In genomic region chr11:58576792-58577440, GRCh38 we compare ENCODE assay signal across 8 cellular contexts. TPM values are rescaled to one million over a fixed set of nuclear protein-coding genes. Genes with fewer than 3 reads are reported as not detected.
DNase-seq lines count a peak whose midpoint lies in the region; ATAC-seq and TF ChIP-seq lines count a peak whose summit lies in the region.

No MANE protein-coding gene starts in this region.

- H2AFZ ChIP-seq in hepatocyte: peak overlapping the region; percentile 49

- H3K9me3 ChIP-seq in ES-I3 (ENCODE audit: control insufficient read depth, insufficient read depth, low read length) (no peaks in the 10 kb centered on the region), hepatocyte (ENCODE audit: low read depth) (no peaks in the 10 kb centered on the region), skeletal muscle tissue (ENCODE audit: control insufficient read depth in 3 of 3, low read length in 3 of 3) (no peaks in the 10 kb centered on the region)

- ATAC-seq in activated naive CD4-positive, alpha-beta T cell treated with anti-CD3 and anti-CD28 coated beads, Interleukin-2, amount 50 U/mL, for 72 hours: no peak
- ATAC-seq in HG02970 (IDR thresholded peaks at IDR 0.05; ENCODE audit: low FRiP score, unreplicated experiment) (no peak), GM19328 (IDR thresholded peaks at IDR 0.05; ENCODE audit: unreplicated experiment) (no peak)

- H3K36me3 ChIP-seq in ES-I3 (ENCODE audit: insufficient read depth, low read length): no peaks in the 10 kb centered on the region
- no peaks in the 10 kb centered on the region for H3K36me3 ChIP-seq in hepatocyte (replicated peaks; ENCODE audit: insufficient read depth, low read depth)
- peaks cover 0 to 5% (median 0%) of the 10 kb centered on the region in 3 donors for H3K36me3 ChIP-seq in skeletal muscle tissue (ENCODE audit: control insufficient read depth in 3 of 3, insufficient read depth in 3 of 3, low read length in 3 of 3)

- no peaks in the 10 kb centered on the region for H3K9me3 Mint-ChIP-seq in activated naive CD4-positive, alpha-beta T cell treated with anti-CD3 and anti-CD28 coated beads, Interleukin-2, amount 50 U/mL, for 72 hours

- H3K27ac Mint-ChIP-seq in activated naive CD4-positive, alpha-beta T cell treated with anti-CD3 and anti-CD28 coated beads, Interleukin-2, amount 50 U/mL, for 72 hours: peak overlapping the region; percentile 100

- H3K4me3 ChIP-seq in hepatocyte (peak overlapping the region; percentile 50), skeletal muscle tissue (ENCODE audit: low read length in 3 of 3) (peak overlapping the region; percentile 73 to 98 (median 97))

- H3K27me3 ChIP-seq in hepatocyte: no peaks in the 10 kb centered on the region
- no peaks in the 10 kb centered on the region for H3K27me3 ChIP-seq in skeletal muscle tissue (ENCODE audit: control insufficient read depth in 3 of 3, insufficient read depth in 3 of 3, low read length in 3 of 3)

- peaks cover 31 to 37% of the 10 kb centered on the region in 2 donors for H3K36me3 Mint-ChIP-seq in activated naive CD4-positive, alpha-beta T cell treated with anti-CD3 and anti-CD28 coated beads, Interleukin-2, amount 50 U/mL, for 72 hours

- WGBS in hepatocyte (ENCODE audit: low lambda C conversion rate, missing lambda C conversion rate): 72% methylated on average over 7 of the region's 7 CpGs

- peak in 1 of 2 donors; percentile 55 for DNase-seq in activated naive CD4-positive, alpha-beta T cell treated with anti-CD3 and anti-CD28 coated beads, Interleukin-2, amount 50 U/mL, for 72 hours (ENCODE audit: low spot score in 2 of 2)
- DNase-seq in hepatocyte (ENCODE audit: low spot score): peak; percentile 36
- no peak for DNase-seq in D341Med (ENCODE audit: low spot score)

- H3K9ac ChIP-seq in ES-I3 (ENCODE audit: low read depth, low read length): peak overlapping the region; percentile 91
- peak overlapping the region; percentile 99 to 100 (median 100) for H3K9ac ChIP-seq in skeletal muscle tissue (ENCODE audit: low read depth in 1 of 3, low read length in 3 of 3)

- peak overlapping the region; percentile 88 for H3K4me2 ChIP-seq in hepatocyte

- peaks cover 35% of the 10 kb centered on the region for H3K79me2 ChIP-seq in hepatocyte

- peak; percentile 9; the same call in 1 of the 2 replicates for TF ChIP-seq RAD21 in Ishikawa (IDR thresholded peaks at IDR 0.05; ENCODE audit: low read depth)

- no peak for TF ChIP-seq EP300 in Ishikawa (IDR thresholded peaks at IDR 0.05; ENCODE audit: borderline replicate concordance)

- peaks cover 3% of the 10 kb centered on the region for H4K20me1 ChIP-seq in hepatocyte (ENCODE audit: insufficient read depth, poor library complexity, severe bottlenecking)

- H3K9me2 ChIP-seq in hepatocyte (replicated peaks; ENCODE audit: insufficient read depth): no peaks in the 10 kb centered on the region

- peak overlapping the region; percentile 98 for H3K27ac ChIP-seq in hepatocyte
- H3K27ac ChIP-seq in skeletal muscle tissue (ENCODE audit: low read depth, low read length): peak overlapping the region; percentile 100

- peak; percentile 52 for TF ChIP-seq CTCF in hepatocyte (IDR thresholded peaks at IDR 0.05; ENCODE audit: poor library complexity)

- H3K4me1 ChIP-seq in ES-I3 (ENCODE audit: insufficient read depth, low read length) (no peaks in the 10 kb centered on the region), hepatocyte (ENCODE audit: insufficient read depth) (peaks cover 15% of the 10 kb centered on the region), skeletal muscle tissue (ENCODE audit: control insufficient read depth in 3 of 3, insufficient read depth in 3 of 3, low read length in 3 of 3) (peaks cover 37 to 47% (median 46%) of the 10 kb centered on the region in 3 donors)

TF ChIP-seq in Ishikawa, 13 proteins besides CTCF, POLR2A, EP300 and RAD21:
- TF ChIP-seq USF1 (IDR thresholded peaks at IDR 0.05): no peak
- no peak for TF ChIP-seq ZBTB7A (IDR thresholded peaks at IDR 0.05; ENCODE audit: low read depth)
- TF ChIP-seq TEAD4 (IDR thresholded peaks at IDR 0.05): no peak
- TF ChIP-seq CREB1 (IDR thresholded peaks at IDR 0.05; ENCODE audit: low read depth): no peak
- TF ChIP-seq YY1 (IDR thresholded peaks at IDR 0.05; ENCODE audit: low read depth): no peak
- no peak for TF ChIP-seq REST (IDR thresholded peaks at IDR 0.05; ENCODE audit: low read depth)
- no peak for TF ChIP-seq CEBPB (IDR thresholded peaks at IDR 0.05)
- no peak for TF ChIP-seq FOXM1 (IDR thresholded peaks at IDR 0.05; ENCODE audit: borderline replicate concordance, low read depth)
- no peak for TF ChIP-seq NFIC (IDR thresholded peaks at IDR 0.05)
- no peak for TF ChIP-seq EGR1 (IDR thresholded peaks at IDR 0.05)
- no peak for TF ChIP-seq MAX (IDR thresholded peaks at IDR 0.05)
- no peak for TF ChIP-seq TCF12 (IDR thresholded peaks at IDR 0.05; ENCODE audit: low read depth)
- TF ChIP-seq TAF1 (IDR thresholded peaks at IDR 0.05; ENCODE audit: low read depth): no peak

RNA-seq across cellular contexts. Expression of gene LPXN, which starts 1.3 kb away (rescaled TPM):
- 100 to 1,000 TPM; 177 to 422 TPM for total RNA-seq in activated naive CD4-positive, alpha-beta T cell treated with anti-CD3 and anti-CD28 coated beads, Interleukin-2, amount 50 U/mL, for 72 hours
- total RNA-seq in hepatocyte (3.1 and 3.2 TPM in 2 replicates), skeletal muscle tissue (4.2 TPM)
- polyA plus RNA-seq in hepatocyte: 2.3 and 3.7 TPM in 2 replicates

RNA-seq across cellular contexts. Expression of gene ZFP91, which starts 1.9 kb away (rescaled TPM):
- 10 to 100 TPM; 37.7 to 79.7 TPM for total RNA-seq in activated naive CD4-positive, alpha-beta T cell treated with anti-CD3 and anti-CD28 coated beads, Interleukin-2, amount 50 U/mL, for 72 hours
- total RNA-seq in hepatocyte (42.0 and 45.9 TPM in 2 replicates), skeletal muscle tissue (27.7 TPM)
- 13.7 and 15.4 TPM in 2 replicates for polyA plus RNA-seq in hepatocyte

RNA-seq across cellular contexts. Expression of gene CNTF, which starts 45.5 kb away (rescaled TPM):
- 1 to 10 TPM; 4.2 to 5.9 TPM for total RNA-seq in activated naive CD4-positive, alpha-beta T cell treated with anti-CD3 and anti-CD28 coated beads, Interleukin-2, amount 50 U/mL, for 72 hours
- total RNA-seq in hepatocyte (3.1 and 3.6 TPM in 2 replicates), skeletal muscle tissue (1.6 TPM)
- polyA plus RNA-seq in hepatocyte: not detected in 2 replicates

Comparison
In these comparisons a context has a peak if more than half of its experiments do, and no peak if none do; other contexts are left out.
1. RNA of gene LPXN, which starts 1.3 kb away (total RNA-seq): 177 to 422 TPM in activated naive CD4-positive, alpha-beta T cell treated with anti-CD3 and anti-CD28 coated beads, Interleukin-2, amount 50 U/mL, for 72 hours; 4.2 TPM in skeletal muscle tissue (single experiment) and 3.1 to 3.2 TPM in hepatocyte; every median in the first group is over 10 times any median in the second.